17 cellular contexts compared by ENCODE assay signal in genomic region chr20:61809006-61809770, GRCh38.
A peak's percentile ranks its signal among the peaks of the same experiment; 100 is the strongest.
DNase-seq lines count a peak whose midpoint lies in the region; ATAC-seq and TF ChIP-seq lines count a peak whose summit lies in the region.
"Had no signal": no experiment of that assay in that cellular context is flagged by ENCODE, and none has a peak within 500 bp of the region (broad histone marks: within the 10 kb centered on the region; RNA-seq: fewer than 3 reads in every experiment).

No MANE protein-coding gene starts in this region.

- peak; percentile 70 for DNase-seq in H7
- no peak for DNase-seq in SJSA1 (ENCODE audit: low read depth in 1 of 2, low spot score in 2 of 2)
- DNase-seq in glutamatergic neuron = peak; percentile 3
- peak; percentile 65 for DNase-seq in osteoblast (ENCODE audit: insufficient read length, low spot score, missing footprints)
- DNase-seq in upper lobe of right lung = no peak
- no peak for DNase-seq in Calu3
- DNase-seq in amygdala (lab: John Stamatoyannopoulos, UW) = no peak
- DNase-seq in sigmoid colon = no peak
- DNase-seq: BE2C; CD4-positive, alpha-beta memory T cell; DMS53; GF-D8; HCEC 1CT; HFFc6 had no signal

- H3K4me2 ChIP-seq in osteoblast (ENCODE audit: insufficient read depth, low read length) = no peak overlapping the region
- H3K4me2 ChIP-seq: A549 had no signal

- peaks cover 2% of the 10 kb centered on the region for H3K9me3 Mint-ChIP-seq in glutamatergic neuron (ENCODE audit: unreplicated experiment)
- no peaks in the 10 kb centered on the region for H3K9me3 Mint-ChIP-seq in Calu3 (ENCODE audit: low read depth, unreplicated experiment)
- H3K9me3 Mint-ChIP-seq: CD4-positive, alpha-beta memory T cell; HFFc6 had no signal

- H3K9me3 ChIP-seq in SJSA1 (replicated peaks) (no peaks in the 10 kb centered on the region), osteoblast (ENCODE audit: low read depth, low read length) (no peaks in the 10 kb centered on the region), upper lobe of right lung (no peaks in the 10 kb centered on the region), sigmoid colon (no peaks in the 10 kb centered on the region)
- H3K9me3 ChIP-seq: A549, BE2C had no signal

- H3K36me3 Mint-ChIP-seq in glutamatergic neuron (ENCODE audit: unreplicated experiment) = no peaks in the 10 kb centered on the region
- H3K36me3 Mint-ChIP-seq in Calu3 (ENCODE audit: insufficient read depth, unreplicated experiment) = no peaks in the 10 kb centered on the region
- H3K36me3 Mint-ChIP-seq: CD4-positive, alpha-beta memory T cell had no signal

- 78 to 89% methylated on average over 25 of the region's 25 CpGs for WGBS in sigmoid colon, 2 donors

- TF ChIP-seq POLR2A in sigmoid colon (IDR thresholded peaks at IDR 0.05) = no peak

- no peak overlapping the region for H3K27ac Mint-ChIP-seq in glutamatergic neuron (ENCODE audit: unreplicated experiment)
- H3K27ac Mint-ChIP-seq in Calu3 (ENCODE audit: unreplicated experiment) = no peak overlapping the region
- H3K27ac Mint-ChIP-seq: CD4-positive, alpha-beta memory T cell; HFFc6 had no signal

- H3K4me3 Mint-ChIP-seq in glutamatergic neuron (ENCODE audit: unreplicated experiment) = no peak overlapping the region
- H3K4me3 Mint-ChIP-seq in Calu3 (ENCODE audit: low read depth, unreplicated experiment) = no peak overlapping the region
- H3K4me3 Mint-ChIP-seq: CD4-positive, alpha-beta memory T cell; HFFc6 had no signal

- BruUV-seq in Calu3 (replicated peaks; lab: Mats Ljungman, UMichigan) = no TSS peak

- H4K20me1 ChIP-seq in osteoblast (ENCODE audit: insufficient read depth, low read length) = no peaks in the 10 kb centered on the region

- H2AFZ ChIP-seq in osteoblast (ENCODE audit: low read length) = no peak overlapping the region

- ATAC-seq in upper lobe of right lung = no peak
- ATAC-seq: A549 had no signal

- H3K27me3 Mint-ChIP-seq in glutamatergic neuron (ENCODE audit: unreplicated experiment) (peaks cover 9% of the 10 kb centered on the region), Calu3 (ENCODE audit: unreplicated experiment) (peaks cover 88% of the 10 kb centered on the region)

- H3K4me3 ChIP-seq in H7 (ENCODE audit: insufficient read depth, low read depth, low read length) (no peak overlapping the region), SJSA1 (no peak overlapping the region), osteoblast (ENCODE audit: insufficient read depth, low read length) (no peak overlapping the region), upper lobe of right lung (no peak overlapping the region), sigmoid colon (no peak overlapping the region)
- H3K4me3 ChIP-seq: A549 had no signal

- no peaks in the 10 kb centered on the region for H3K36me3 ChIP-seq in H7 (replicated peaks; ENCODE audit: control insufficient read depth, insufficient read depth, low read length)
- no peaks in the 10 kb centered on the region for H3K36me3 ChIP-seq in SJSA1
- H3K36me3 ChIP-seq in osteoblast (ENCODE audit: insufficient read depth, low read length) = no peaks in the 10 kb centered on the region
- H3K36me3 ChIP-seq in upper lobe of right lung = no peaks in the 10 kb centered on the region
- H3K36me3 ChIP-seq in sigmoid colon = no peaks in the 10 kb centered on the region
- H3K36me3 ChIP-seq: BE2C had no signal

- intact Hi-C loops in upper lobe of right lung (cut with DNase I) (no loop called here), Calu3 (cut with micrococcal nuclease; ENCODE audit: unreplicated experiment) (no loop called here), sigmoid colon (cut with DNase I) (no loop called here)

- peaks cover 72% of the 10 kb centered on the region for H3K4me1 ChIP-seq in SJSA1 (replicated peaks)
- H3K4me1 ChIP-seq in osteoblast (ENCODE audit: insufficient read depth, low read length) = no peaks in the 10 kb centered on the region
- H3K4me1 ChIP-seq in upper lobe of right lung = no peaks in the 10 kb centered on the region
- H3K4me1 ChIP-seq in sigmoid colon = peaks cover 0 to 5% (median under 1%) of the 10 kb centered on the region in 4 donors
- H3K4me1 ChIP-seq: A549, BE2C had no signal

- H3K79me2 ChIP-seq in osteoblast (ENCODE audit: insufficient read depth, low read length) = no peaks in the 10 kb centered on the region

- peak overlapping the region; percentile 62 for H3K27ac ChIP-seq in SJSA1
- H3K27ac ChIP-seq in osteoblast (ENCODE audit: low read depth, low read length) = no peak overlapping the region
- no peak overlapping the region for H3K27ac ChIP-seq in upper lobe of right lung
- H3K27ac ChIP-seq in sigmoid colon = no peak overlapping the region
- H3K27ac ChIP-seq: A549, C4-2B, HL-60 had no signal

- H3K4me1 Mint-ChIP-seq in glutamatergic neuron (ENCODE audit: low read depth, unreplicated experiment) (peaks cover 17% of the 10 kb centered on the region), Calu3 (ENCODE audit: low read depth, unreplicated experiment) (peaks cover 3% of the 10 kb centered on the region)
- H3K4me1 Mint-ChIP-seq: CD4-positive, alpha-beta memory T cell had no signal

- TF ChIP-seq CTCF in glutamatergic neuron (IDR thresholded peaks at IDR 0.05; ENCODE audit: partially characterized antibody, unreplicated experiment) = no peak
- no peak for TF ChIP-seq CTCF in osteoblast (IDR thresholded peaks at IDR 0.05; ENCODE audit: extremely low read depth, low read depth, low read length)
- no peak for TF ChIP-seq CTCF in upper lobe of right lung (IDR thresholded peaks at IDR 0.05)
- TF ChIP-seq CTCF in Calu3 (IDR thresholded peaks at IDR 0.05; ENCODE audit: unreplicated experiment) = no peak
- no peak for TF ChIP-seq CTCF in sigmoid colon (IDR thresholded peaks at IDR 0.05)

- no peaks in the 10 kb centered on the region for H3K27me3 ChIP-seq in H7 (ENCODE audit: control insufficient read depth, insufficient read depth, low read length)
- H3K27me3 ChIP-seq in SJSA1 (replicated peaks) = no peaks in the 10 kb centered on the region
- H3K27me3 ChIP-seq in osteoblast (ENCODE audit: insufficient read depth, low read length) = no peaks in the 10 kb centered on the region
- peaks cover 7% of the 10 kb centered on the region for H3K27me3 ChIP-seq in upper lobe of right lung
- H3K27me3 ChIP-seq in sigmoid colon = peaks cover 0 to 43% (median 4%) of the 10 kb centered on the region in 3 donors

- no peak for TF ChIP-seq EP300 in sigmoid colon (IDR thresholded peaks at IDR 0.05)

- CTCF ChIA-PET in Calu3 (lab: Charles Lee) = no interaction called here

Comparison
In these comparisons a context has a peak if more than half of its experiments do, and no peak if none do; other contexts are left out.
1. DNase-seq: peak in H7 (single experiment), glutamatergic neuron (single experiment) and osteoblast (single experiment); none in SJSA1 (0 of 2), upper lobe of right lung (single experiment), Calu3 (single experiment), amygdala (0 of 56) and sigmoid colon (single experiment).